In genomic region chr7:156949541-156950380, GRCh38 we compare ENCODE assay signal across 8 cellular contexts. TPM values are rescaled to one million over a fixed set of nuclear protein-coding genes. Genes with fewer than 3 reads are reported as not detected.
DNase-seq lines count a peak whose midpoint lies in the region; ATAC-seq and TF ChIP-seq lines count a peak whose summit lies in the region.

TSS of gene NOM1 (plus strand) at chr7:156949712. CDS start at chr7:156949738, 26 bp downstream.

- no TSS peak for BruUV-seq in IMR-90 (replicated peaks; lab: Mats Ljungman, UMichigan)
- BruUV-seq in Panc1 (replicated peaks; lab: Mats Ljungman, UMichigan), result no TSS peak

- peak within 1 kb of the TSS; percentile 67 for H3K4ac ChIP-seq in IMR-90 (ENCODE audit: low read depth, low read length)

- H3K4me2 ChIP-seq in DND-41 (ENCODE audit: insufficient read depth, low read length), result peak within 1 kb of the TSS; percentile 76
- peak within 1 kb of the TSS; percentile 95 for H3K4me2 ChIP-seq in IMR-90 (ENCODE audit: low read depth, low read length)
- peak within 1 kb of the TSS; percentile 81 for H3K4me2 ChIP-seq in fibroblast of lung (ENCODE audit: extremely low read depth, insufficient read depth, low read length)

- ATAC-seq in DND-41 (ENCODE audit: insufficient read depth, low read depth) (peak; percentile 92), GM21529 (IDR thresholded peaks at IDR 0.05; ENCODE audit: unreplicated experiment) (peak; percentile 94), IMR-90 (ENCODE audit: low read depth) (peak; percentile 84), Panc1 (peak; percentile 92), natural killer cell (peak; percentile 97 to 98 (median 97))

- H2AK5ac ChIP-seq in IMR-90 (ENCODE audit: low read depth, low read length), result peak within 1 kb of the TSS; percentile 33

- H2BK20ac ChIP-seq in IMR-90 (ENCODE audit: low read depth, low read length), result no peak within 1 kb of the TSS

- H3K4me3 Mint-ChIP-seq in natural killer cell, result peak within 1 kb of the TSS; percentile 100

- H3K36me3 Mint-ChIP-seq in natural killer cell, result no peaks in the 10 kb centered on the region

- peak within 1 kb of the TSS; percentile 83 to 86 for H4K8ac ChIP-seq in IMR-90 (ENCODE audit: low read depth in 2 of 2, low read length in 2 of 2)

- peak within 1 kb of the TSS; percentile 68 to 82 for H3K27ac Mint-ChIP-seq in natural killer cell

- TF ChIP-seq POLR2A in IMR-90 (IDR thresholded peaks at IDR 0.05; ENCODE audit: low read depth, low read length), result peak; percentile 86

- peak within 1 kb of the TSS; percentile 89 for H3K9ac ChIP-seq in DND-41 (ENCODE audit: low read depth, low read length)
- H3K9ac ChIP-seq in IMR-90 (ENCODE audit: low read depth, low read length), result peak within 1 kb of the TSS; percentile 91
- H3K9ac ChIP-seq in fibroblast of lung (ENCODE audit: insufficient read depth, low read length), result peak within 1 kb of the TSS; percentile 79

- peak within 1 kb of the TSS; percentile 78 to 82 for H3K4me3 ChIP-seq in DND-41 (ENCODE audit: low read depth in 1 of 2, low read length in 2 of 2)
- peak within 1 kb of the TSS; percentile 96 for H3K4me3 ChIP-seq in IMR-90 (ENCODE audit: insufficient read depth, low read depth, low read length)
- peak within 1 kb of the TSS; percentile 88 to 95 for H3K4me3 ChIP-seq in Panc1 (ENCODE audit: low read depth in 2 of 2, low read length in 2 of 2)
- peak within 1 kb of the TSS; percentile 68 to 88 (median 80) for H3K4me3 ChIP-seq in fibroblast of lung (replicated peaks in 1 of 4; ENCODE audit: control extremely low read depth in 1 of 4, insufficient read depth in 1 of 4, low read depth in 3 of 4, low read length in 4 of 4)

- peak; percentile 81 for TF ChIP-seq CTCF in DND-41 (IDR thresholded peaks at IDR 0.05; ENCODE audit: borderline replicate concordance, extremely low read depth, low read length, poor library complexity, severe bottlenecking)
- peak; percentile 94 for TF ChIP-seq CTCF in IMR-90 (conservative IDR thresholded peaks at IDR 0.05; ENCODE audit: low read depth, low read length)
- TF ChIP-seq CTCF in Panc1 (IDR thresholded peaks at IDR 0.05), result peak; percentile 100
- TF ChIP-seq CTCF in fibroblast of lung (conservative IDR thresholded peaks at IDR 0.05 in 1 of 2, IDR thresholded peaks at IDR 0.05 in 1 of 2; ENCODE audit: low read depth in 1 of 2, low read length in 2 of 2), result peak; percentile 35 to 53
- peak; percentile 75 for TF ChIP-seq CTCF in natural killer cell (IDR thresholded peaks at IDR 0.05)

- peaks cover 22 to 32% of the 10 kb centered on the region in 2 experiments for H3K79me1 ChIP-seq in IMR-90 (ENCODE audit: low read depth in 1 of 2, low read length in 2 of 2)

- intact Hi-C loops in IMR-90 (cut with micrococcal nuclease) (loop anchor here (1.0 to 10.0 kb wide), 3 partner anchors 41 to 1152 kb away; partner anchors contain the start of gene DNAJB6), Panc1 (cut with micrococcal nuclease; ENCODE audit: unreplicated experiment) (no loop called here), natural killer cell (cut with micrococcal nuclease) (loop anchor here (1.0 to 10.0 kb wide), 2 partner anchors 56 to 325 kb away; partner anchors contain the start of gene LMBR1)

- H3K79me2 ChIP-seq in DND-41 (ENCODE audit: insufficient read depth, low read length) (peaks cover 52% of the 10 kb centered on the region), fibroblast of lung (ENCODE audit: control insufficient read depth, insufficient read depth, low read length) (peaks cover 46% of the 10 kb centered on the region)

- H2BK5ac ChIP-seq in IMR-90 (ENCODE audit: low read depth, low read length, poor library complexity, severe bottlenecking), result peak within 1 kb of the TSS; percentile 75

- no peak within 1 kb of the TSS for H2BK15ac ChIP-seq in IMR-90 (ENCODE audit: low read depth, low read length)

- H3K9me3 ChIP-seq in DND-41 (ENCODE audit: insufficient read depth, low read length, severe bottlenecking) (no peaks in the 10 kb centered on the region), IMR-90 (ENCODE audit: control insufficient read depth, insufficient read depth, low read length) (no peaks in the 10 kb centered on the region), Panc1 (ENCODE audit: control insufficient read depth, insufficient read depth, low read depth, low read length) (no peaks in the 10 kb centered on the region), fibroblast of lung (ENCODE audit: control insufficient read depth, insufficient read depth, low read depth, low read length) (no peaks in the 10 kb centered on the region)

- H4K5ac ChIP-seq in IMR-90 (ENCODE audit: low read depth, low read length), result peak within 1 kb of the TSS; percentile 49

- no peak within 1 kb of the TSS; the same call in 1 of the 2 replicates for H3K18ac ChIP-seq in IMR-90 (ENCODE audit: low read depth, low read length)

- dilution Hi-C loops in IMR-90 (cut with HindIII; ENCODE audit: low sequenced_read_pairs, unreplicated experiment), result no loop called here

- peak within 1 kb of the TSS; percentile 95 for H2AFZ ChIP-seq in DND-41 (ENCODE audit: low read depth, low read length)
- H2AFZ ChIP-seq in IMR-90 (replicated peaks; ENCODE audit: low read length, poor library complexity), result peak within 1 kb of the TSS; percentile 97
- H2AFZ ChIP-seq in fibroblast of lung (ENCODE audit: low read length), result peak within 1 kb of the TSS; percentile 79

- peak within 1 kb of the TSS; percentile 68; the same call in 1 of the 2 replicates for H3K14ac ChIP-seq in IMR-90 (replicated peaks; ENCODE audit: low read depth, low read length)

- peak within 1 kb of the TSS; percentile 67 for H2AK9ac ChIP-seq in IMR-90 (replicated peaks; ENCODE audit: low read depth, low read length, poor library complexity)

- CTCF ChIA-PET in IMR-90 (lab: Yijun Ruan, JAX) (interaction anchor here (0.5 to 1.5 kb wide), 5 partner anchors 10 to 305 kb away, joined by 3 to 5 read pairs (median 3); no protein-coding TSS in a partner anchor), Panc1 (lab: Charles Lee) (interaction anchor here (0.7 to 1.2 kb wide), 2 partner anchors 59 to 186 kb away, joined by 3 read pairs; no protein-coding TSS in a partner anchor)

- peak; percentile 46 for TF ChIP-seq RAD21 in IMR-90 (IDR thresholded peaks at IDR 0.05; ENCODE audit: low read length)

- DNase-seq in DND-41, result peak; percentile 89
- DNase-seq in IMR-90, result peak; percentile 74
- DNase-seq in Panc1 (ENCODE audit: low read depth, low spot score), result peak; percentile 20
- peak; percentile 94 to 95 for DNase-seq in activated T-cell treated with anti-CD3 and anti-CD28 coated beads, Interleukin-2, amount 50 U/mL, for 48 hours
- peak; percentile 75 to 82 for DNase-seq in fibroblast of lung (ENCODE audit: low read depth in 2 of 2)
- DNase-seq in natural killer cell, result peak; percentile 93
- DNase-seq in stimulated activated naive CD4-positive, alpha-beta T cell (lab: John Stamatoyannopoulos, UW), result peak; percentile 76 to 93 (median 86)

- peak within 1 kb of the TSS; percentile 41 for H4K91ac ChIP-seq in IMR-90 (ENCODE audit: insufficient read depth, low read depth, low read length)

- H4K20me1 ChIP-seq in DND-41 (ENCODE audit: insufficient read depth, low read length), result peaks cover 44% of the 10 kb centered on the region
- peaks cover 17% of the 10 kb centered on the region for H4K20me1 ChIP-seq in IMR-90 (ENCODE audit: insufficient read depth, low read length)
- no peaks in the 10 kb centered on the region for H4K20me1 ChIP-seq in fibroblast of lung (ENCODE audit: control insufficient read depth, extremely low read depth, insufficient read depth, low read length)

- H3K56ac ChIP-seq in IMR-90 (ENCODE audit: extremely low read depth, insufficient read depth, low read length), result peak within 1 kb of the TSS; percentile 18

- peaks cover 10% of the 10 kb centered on the region in 2 donors for H3K4me1 Mint-ChIP-seq in natural killer cell

- H3K36me3 ChIP-seq in DND-41 (ENCODE audit: insufficient read depth, low read length) (peaks cover 34% of the 10 kb centered on the region), IMR-90 (ENCODE audit: control insufficient read depth, insufficient read depth, low read length) (peaks cover 17% of the 10 kb centered on the region), Panc1 (ENCODE audit: control insufficient read depth, insufficient read depth, low read length) (peaks cover 9% of the 10 kb centered on the region), fibroblast of lung (ENCODE audit: control insufficient read depth, insufficient read depth, low read length) (peaks cover 13% of the 10 kb centered on the region)

- H2BK120ac ChIP-seq in IMR-90 (ENCODE audit: low read depth, low read length), result peak within 1 kb of the TSS; percentile 6

- H3K27ac ChIP-seq in DND-41 (ENCODE audit: low read length) (peak within 1 kb of the TSS; percentile 78), IMR-90 (ENCODE audit: insufficient read depth, low read length) (peak within 1 kb of the TSS; percentile 79), Panc1 (ENCODE audit: low read length) (peak within 1 kb of the TSS; percentile 86), fibroblast of lung (ENCODE audit: insufficient read depth, low read length) (peak within 1 kb of the TSS; percentile 76)

- H3K4me1 ChIP-seq in DND-41 (ENCODE audit: insufficient read depth, low read length), result peaks cover 33% of the 10 kb centered on the region
- H3K4me1 ChIP-seq in IMR-90 (ENCODE audit: control insufficient read depth, insufficient read depth, low read length), result peaks cover 2% of the 10 kb centered on the region; the same call in 1 of the 2 replicates
- H3K4me1 ChIP-seq in Panc1 (ENCODE audit: control insufficient read depth, insufficient read depth, low read length), result peaks cover 12% of the 10 kb centered on the region
- peaks cover 2% of the 10 kb centered on the region for H3K4me1 ChIP-seq in fibroblast of lung (ENCODE audit: control insufficient read depth, extremely low read depth, insufficient read depth, low read length)

- peaks cover 3% of the 10 kb centered on the region; the same call in 1 of the 2 replicates for H3K9me1 ChIP-seq in IMR-90 (ENCODE audit: insufficient read depth, low read length)

- in situ Hi-C loops in IMR-90 (cut with MboI; ENCODE audit: low sequenced_read_pairs) (loop anchor here (25.0 kb wide), 3 partner anchors 188 to 438 kb away; partner anchors contain the start of gene UBE3C), Panc1 (cut with HindIII; ENCODE audit: low pct_unique_long_range_greater_than_20kb, low sequenced_read_pairs) (no loop called here)

- H3K27me3 ChIP-seq in DND-41 (ENCODE audit: insufficient read depth, low read length, poor library complexity) (peaks cover 15% of the 10 kb centered on the region), IMR-90 (ENCODE audit: control insufficient read depth, insufficient read depth, low read length) (peaks cover 3% of the 10 kb centered on the region; the same call in 1 of the 2 replicates), Panc1 (ENCODE audit: control insufficient read depth, insufficient read depth, low read length) (no peaks in the 10 kb centered on the region), fibroblast of lung (ENCODE audit: control insufficient read depth, insufficient read depth, low read length) (no peaks in the 10 kb centered on the region)

- peaks cover 19 to 20% of the 10 kb centered on the region in 2 donors for H3K27me3 Mint-ChIP-seq in natural killer cell (ENCODE audit: low read depth in 2 of 2)

- H3K9me3 Mint-ChIP-seq in natural killer cell, result no peaks in the 10 kb centered on the region

- 1% methylated on average over 55 of the region's 115 CpGs; no CpG with 5 or more reads in 1 of the 2 experiments for WGBS in IMR-90 (ENCODE audit: extremely low coverage in 2 of 2, insufficient read length in 1 of 2), 2 experiments

- POLR2A ChIA-PET in IMR-90 (lab: Charles Lee; ENCODE audit: unreplicated experiment), result no interaction called here
- POLR2A ChIA-PET in Panc1 (lab: Charles Lee), result no interaction called here

- peak within 1 kb of the TSS; percentile 74 for H3K23ac ChIP-seq in IMR-90 (ENCODE audit: low read depth, low read length)

RNA-seq across cellular contexts. Expression of gene NOM1, which starts in this region (rescaled TPM):
- total RNA-seq in IMR-90 (2012; rRNA removed), result 15.4 and 16.4 TPM in 2 replicates
- polyA plus RNA-seq in IMR-90 (2012; rRNA removed), result 14.3 and 15.3 TPM in 2 replicates
- polyA plus RNA-seq in IMR-90 (2012; cell fraction: cytosol; rRNA removed), result 3.5 and 6.4 TPM in 2 replicates
- polyA plus RNA-seq in IMR-90 (2012; cell fraction: nucleus; rRNA removed; ENCODE audit: low replicate concordance), result 29.4 and 48.6 TPM in 2 replicates
- 30.3 TPM for total RNA-seq in Panc1 (2021; ENCODE audit: unreplicated experiment)
- 20.6 TPM for polyA plus RNA-seq in Panc1 (2012; ENCODE audit: insufficient read length)
- 13.9 and 14.9 TPM in 2 replicates for total RNA-seq in fibroblast of lung
- polyA plus RNA-seq in fibroblast of lung, result 5.6 and 8.7 TPM in 2 replicates
- 7.6 and 10.6 TPM in 2 replicates for polyA plus RNA-seq in fibroblast of lung (2012)
- 6.2 and 10.3 TPM in 2 replicates for polyA minus RNA-seq in fibroblast of lung (ENCODE audit: low replicate concordance)
- 10 to 100 TPM; 22.5 to 35.6 (median 34.7) TPM for total RNA-seq in natural killer cell

Comparison
In these comparisons a context has a peak if more than half of its experiments do, and no peak if none do; other contexts are left out.
1. Peak in every context shown above with its lines: DNase-seq, ATAC-seq, H3K4me3 ChIP-seq and H3K27ac ChIP-seq.
2. DNase-seq: peak in every context shown above with its lines; median percentile 94 in activated T-cell treated with anti-CD3 and anti-CD28 coated beads, Interleukin-2, amount 50 U/mL, for 48 hours; 93 in natural killer cell; 89 in DND-41; 86 in stimulated activated naive CD4-positive, alpha-beta T cell; 78 in fibroblast of lung; 74 in IMR-90; 20 in Panc1.
3. CTCF ChIP-seq: peak in every context shown above with its lines; median percentile 100 in Panc1; 94 in IMR-90; 81 in DND-41; 75 in natural killer cell; 44 in fibroblast of lung.